14 cellular contexts compared by ENCODE assay signal in genomic region chr1:184889902-184890301, GRCh38.
DNase-seq lines count a peak whose midpoint lies in the region; ATAC-seq, FAIRE-seq and TF ChIP-seq lines count a peak whose summit lies in the region.
"Had no signal": no experiment of that assay in that cellular context is flagged by ENCODE, and none has a peak within 500 bp of the region (broad histone marks: within the 10 kb centered on the region; RNA-seq: fewer than 3 reads in every experiment).

No MANE protein-coding gene starts in this region.

- FAIRE-seq in GM12892 (lab: Jason Lieb, UNC), result peak; percentile 50

- H3K27ac ChIP-seq in SK-N-MC (0 out of 2 replicates have a peak overlapping the region, but pooled peaks have one; percentile 21), esophagus squamous epithelium (peak overlapping the region; percentile 18 to 69 (median 63)), skeletal muscle tissue (ENCODE audit: low read depth, low read length) (peak overlapping the region; percentile 71), trophoblast cell (ENCODE audit: low read depth, low read length) (no peak overlapping the region)

- no peak overlapping the region for H2AK5ac ChIP-seq in trophoblast cell (ENCODE audit: low read length)

- no peak overlapping the region for H4K91ac ChIP-seq in trophoblast cell (ENCODE audit: low read depth, low read length)

- H3K4me1 ChIP-seq in esophagus squamous epithelium (peaks cover 0 to 75% (median 21%) of the 10 kb centered on the region in 3 donors), skeletal muscle tissue (ENCODE audit: control insufficient read depth in 3 of 3, insufficient read depth in 3 of 3, low read length in 3 of 3) (peaks cover 25 to 51% (median 35%) of the 10 kb centered on the region in 3 donors), trophoblast cell (ENCODE audit: control insufficient read depth in 1 of 2, insufficient read depth in 2 of 2, low read length in 2 of 2) (peaks cover 2 to 3% of the 10 kb centered on the region in 2 experiments)

- no peak overlapping the region for H3K23ac ChIP-seq in trophoblast cell (ENCODE audit: low read length)

- H2AFZ ChIP-seq in trophoblast cell (ENCODE audit: insufficient read depth, low read length, poor library complexity), result no peak overlapping the region

- no peak overlapping the region for H3K4ac ChIP-seq in trophoblast cell (ENCODE audit: low read depth, low read length)

- H3K79me1 ChIP-seq in trophoblast cell (ENCODE audit: low read length), result no peaks in the 10 kb centered on the region

- no peak for ATAC-seq in HG02938 (IDR thresholded peaks at IDR 0.05; ENCODE audit: unreplicated experiment)

- TF ChIP-seq POLR2A in GM12892 (IDR thresholded peaks at IDR 0.05; ENCODE audit: low read depth, low read length) (no peak), esophagus squamous epithelium (IDR thresholded peaks at IDR 0.05) (no peak)

- H3K4me3 ChIP-seq in SK-N-MC (no peak overlapping the region), esophagus squamous epithelium (no peak overlapping the region), skeletal muscle tissue (ENCODE audit: low read length in 3 of 3) (no peak overlapping the region), trophoblast cell (ENCODE audit: low read depth, low read length) (no peak overlapping the region)
- H3K4me3 ChIP-seq: lower lobe of right lung had no signal

- H3K36me3 ChIP-seq in SK-N-MC (ENCODE audit: insufficient read depth, low read length) (peaks cover 43% of the 10 kb centered on the region; the same call in 1 of the 2 replicates), esophagus squamous epithelium (peaks cover 0 to 10% (median 0%) of the 10 kb centered on the region in 3 donors), skeletal muscle tissue (ENCODE audit: control insufficient read depth in 3 of 3, insufficient read depth in 3 of 3, low read length in 3 of 3) (no peaks in the 10 kb centered on the region), trophoblast cell (ENCODE audit: control insufficient read depth in 1 of 2, insufficient read depth in 2 of 2, low read length in 2 of 2) (no peaks in the 10 kb centered on the region)
- H3K36me3 ChIP-seq: lower lobe of right lung had no signal

- 33 to 35% methylated on average over 3 of the region's 3 CpGs for WGBS in esophagus squamous epithelium, 2 donors
- WGBS in trophoblast cell (ENCODE audit: extremely low coverage, insufficient coverage, insufficient read length), result no CpG with 5 or more reads among the region's 3 CpGs

- no peak overlapping the region for H3K9ac ChIP-seq in SK-N-MC (ENCODE audit: insufficient read length)
- peak overlapping the region in 1 of 3 donors; percentile 28 for H3K9ac ChIP-seq in skeletal muscle tissue (ENCODE audit: low read depth in 1 of 3, low read length in 3 of 3)
- H3K9ac ChIP-seq in trophoblast cell (ENCODE audit: low read length), result no peak overlapping the region

- H2BK12ac ChIP-seq in trophoblast cell (ENCODE audit: low read length), result no peak overlapping the region

- H2BK120ac ChIP-seq in trophoblast cell (ENCODE audit: insufficient read depth, low read length, poor library complexity), result no peak overlapping the region

- DNase-seq in GM12892 (ENCODE audit: insufficient read length) (no peak), SK-N-MC (ENCODE audit: low read depth, low spot score) (no peak), esophagus squamous epithelium (lab: John Stamatoyannopoulos, UW) (no peak), mucosa of gallbladder (ENCODE audit: low spot score) (no peak), trophoblast cell (no peak)
- DNase-seq: COR-L47, H7, head of caudate nucleus, Kasumi-1, lower lobe of right lung, NCI-H2107, OCI-M1 had no signal

- H4K12ac ChIP-seq in trophoblast cell (ENCODE audit: low read depth, low read length), result no peak overlapping the region

- H3K4me2 ChIP-seq in trophoblast cell (ENCODE audit: low read length), result no peak overlapping the region

- H3K9me3 ChIP-seq in SK-N-MC (ENCODE audit: low read depth, low read length) (no peaks in the 10 kb centered on the region), esophagus squamous epithelium (no peaks in the 10 kb centered on the region), skeletal muscle tissue (ENCODE audit: control insufficient read depth in 3 of 3, low read length in 3 of 3) (no peaks in the 10 kb centered on the region), trophoblast cell (ENCODE audit: insufficient read depth, low read depth, low read length) (no peaks in the 10 kb centered on the region)
- H3K9me3 ChIP-seq: lower lobe of right lung had no signal

- no peak overlapping the region for H3K14ac ChIP-seq in trophoblast cell (ENCODE audit: low read length)

- H3K27me3 ChIP-seq in esophagus squamous epithelium (no peaks in the 10 kb centered on the region), skeletal muscle tissue (ENCODE audit: control insufficient read depth in 3 of 3, insufficient read depth in 3 of 3, low read length in 3 of 3) (no peaks in the 10 kb centered on the region), trophoblast cell (ENCODE audit: insufficient read depth, low read length) (no peaks in the 10 kb centered on the region)

- intact Hi-C loops in esophagus squamous epithelium (cut with DNase I), result no loop called here

- H4K8ac ChIP-seq in trophoblast cell (ENCODE audit: low read depth, low read length), result no peak overlapping the region

- no peak overlapping the region for H2BK5ac ChIP-seq in trophoblast cell (ENCODE audit: low read depth, low read length, poor library complexity)

- no peak overlapping the region for H3K18ac ChIP-seq in trophoblast cell (ENCODE audit: low read length)

- no peak for TF ChIP-seq CTCF in esophagus squamous epithelium (IDR thresholded peaks at IDR 0.05)

- H3K79me2 ChIP-seq in trophoblast cell (ENCODE audit: control insufficient read depth, insufficient read depth, low read length, poor library complexity), result no peaks in the 10 kb centered on the region
